Comparison of ENCODE assay signal across 1 cellular context in genomic region chr9:128245293-128246151, GRCh38.
TF ChIP-seq lines count a peak whose summit lies in the region.

No MANE protein-coding gene starts in this region.

TF ChIP-seq in H1, 55 proteins besides CTCF, POLR2A, EP300 and RAD21:
- TF ChIP-seq TAF1 (IDR thresholded peaks at IDR 0.05; ENCODE audit: low read depth, low read length) = no peak
- TF ChIP-seq SP1 (IDR thresholded peaks at IDR 0.05; ENCODE audit: low read depth, low read length) = no peak
- TF ChIP-seq CHD1 (IDR thresholded peaks at IDR 0.05; ENCODE audit: low read depth, low read length) = no peak
- TF ChIP-seq POU5F1 (IDR thresholded peaks at IDR 0.05; ENCODE audit: low read depth, low read length) = no peak
- no peak for TF ChIP-seq RBBP5 (IDR thresholded peaks at IDR 0.05; ENCODE audit: borderline replicate concordance, low read depth, low read length)
- no peak for TF ChIP-seq YY1 (IDR thresholded peaks at IDR 0.05; ENCODE audit: low read depth, low read length)
- TF ChIP-seq CBX5 (IDR thresholded peaks at IDR 0.05; ENCODE audit: low read depth, low read length) = no peak
